ENCODE assay signal across 20 cellular contexts in genomic region chr16:29696881-29697331, GRCh38. TPM values are rescaled to one million over a fixed set of nuclear protein-coding genes. Genes with fewer than 3 reads are reported as not detected.
DNase-seq lines count a peak whose midpoint lies in the region; ATAC-seq, FAIRE-seq and TF ChIP-seq lines count a peak whose summit lies in the region.
"Had no signal": no experiment of that assay in that cellular context is flagged by ENCODE, and none has a peak within 500 bp of the region (broad histone marks: within the 10 kb centered on the region; RNA-seq: fewer than 3 reads in every experiment).

No MANE protein-coding gene starts in this region.

- H3K9me3 ChIP-seq in heart right ventricle (no peaks in the 10 kb centered on the region), lower lobe of right lung (no peaks in the 10 kb centered on the region), BE2C (no peaks in the 10 kb centered on the region)
- H3K9me3 ChIP-seq: HAP-1 had no signal

- H3K27me3 ChIP-seq in heart right ventricle (no peaks in the 10 kb centered on the region), lower lobe of right lung (ENCODE audit: low read depth) (no peaks in the 10 kb centered on the region), BE2C (no peaks in the 10 kb centered on the region)

- TF ChIP-seq CTCF in heart right ventricle (IDR thresholded peaks at IDR 0.05) (no peak), chondrocyte (IDR thresholded peaks at IDR 0.05) (no peak), lower lobe of right lung (IDR thresholded peaks at IDR 0.05) (no peak), progenitor cell of endocrine pancreas (IDR thresholded peaks at IDR 0.05; ENCODE audit: unreplicated experiment) (no peak), BE2C (IDR thresholded peaks at IDR 0.05; ENCODE audit: low read depth, low read length) (no peak)

- peaks cover 4% of the 10 kb centered on the region for H3K4me1 Mint-ChIP-seq in chondrocyte (ENCODE audit: low read depth)
- H3K4me1 Mint-ChIP-seq in progenitor cell of endocrine pancreas (ENCODE audit: low read depth), result peaks cover 6% of the 10 kb centered on the region

- intact Hi-C loops in cardiac septum (cut with DNase I), result loop anchor here (5.0 kb wide), 1 partner anchor 150 kb away; no protein-coding TSS in a partner anchor
- intact Hi-C loops in heart right ventricle (cut with DNase I), result loop anchor here in 7 of 10 donors (5.0 to 10.0 kb wide), 5 partner anchors 148 to 330 kb away; partner anchors contain the start of genes C16orf92 (in 5 of the 7) and DOC2A (in 1 of the 7)
- intact Hi-C loops in lower lobe of right lung (cut with DNase I), result no loop called here

- H3K27me3 Mint-ChIP-seq in chondrocyte (ENCODE audit: low read depth) (no peaks in the 10 kb centered on the region), progenitor cell of endocrine pancreas (no peaks in the 10 kb centered on the region)
- H3K27me3 Mint-ChIP-seq: CD4-positive, alpha-beta memory T cell had no signal

- no peak for ATAC-seq in heart right ventricle
- ATAC-seq in lower lobe of right lung, result no peak

- FAIRE-seq in HTR-8/SVneo (lab: Jason Lieb, UNC), result no peak
- FAIRE-seq: G401.6, GM12891 had no signal

- H3K9me3 Mint-ChIP-seq in chondrocyte (ENCODE audit: low read depth) (no peaks in the 10 kb centered on the region), progenitor cell of endocrine pancreas (ENCODE audit: low read depth) (peaks cover 7% of the 10 kb centered on the region)

- H3K27ac ChIP-seq in heart right ventricle (no peak overlapping the region), lower lobe of right lung (no peak overlapping the region)
- H3K27ac ChIP-seq: HL-60 had no signal

- DNase-seq in cardiac septum (ENCODE audit: low spot score), result peak; percentile 70
- DNase-seq in heart right ventricle, result no peak
- DNase-seq in chondrocyte (ENCODE audit: low spot score), result peak; percentile 83
- peak; percentile 24 for DNase-seq in lower lobe of right lung
- DNase-seq in progenitor cell of endocrine pancreas (ENCODE audit: low spot score, unreplicated experiment), result no peak
- no peak for DNase-seq in HTR-8/SVneo (ENCODE audit: insufficient read length, low spot score)
- DNase-seq in BE2C, result no peak
- DNase-seq in ureter (ENCODE audit: low spot score), result no peak
- DNase-seq: 8988T; AML-193; C1 segment of cervical spinal cord; CD4-positive, alpha-beta memory T cell; DMS79 treated with DMSO at 0.1 percent for 48 hours; EL; GOT3 had no signal

- H3K4me3 ChIP-seq in heart right ventricle (no peak overlapping the region), lower lobe of right lung (no peak overlapping the region), BE2C (ENCODE audit: low read depth, low read length) (no peak overlapping the region)
- H3K4me3 ChIP-seq: HAP-1 had no signal

- H3K4me3 Mint-ChIP-seq in chondrocyte (ENCODE audit: unreplicated experiment), result no peak overlapping the region
- no peak overlapping the region for H3K4me3 Mint-ChIP-seq in progenitor cell of endocrine pancreas (ENCODE audit: low read depth)
- H3K4me3 Mint-ChIP-seq: CD4-positive, alpha-beta memory T cell; IgD-negative memory B cell had no signal

- WGBS in heart right ventricle, 2 donors, result 93 to 94% methylated on average over 17 to 21 of the region's 21 CpGs

- H3K36me3 Mint-ChIP-seq in chondrocyte (ENCODE audit: low read depth), result peaks cover 1% of the 10 kb centered on the region
- H3K36me3 Mint-ChIP-seq in progenitor cell of endocrine pancreas (ENCODE audit: insufficient read depth), result peaks cover 24% of the 10 kb centered on the region
- H3K36me3 Mint-ChIP-seq: CD4-positive, alpha-beta memory T cell; IgD-negative memory B cell had no signal

- H3K27ac Mint-ChIP-seq in chondrocyte (ENCODE audit: unreplicated experiment) (no peak overlapping the region), progenitor cell of endocrine pancreas (peak overlapping the region; percentile 64)
- H3K27ac Mint-ChIP-seq: IgD-negative memory B cell had no signal

- H3K36me3 ChIP-seq in heart right ventricle (peaks cover 0 to 4% (median 0%) of the 10 kb centered on the region in 9 donors), lower lobe of right lung (no peaks in the 10 kb centered on the region), BE2C (peaks cover 12% of the 10 kb centered on the region)
- H3K36me3 ChIP-seq: HAP-1 had no signal

- H3K4me1 ChIP-seq in heart right ventricle (peaks cover 0 to 11% (median 0%) of the 10 kb centered on the region in 9 donors), lower lobe of right lung (no peaks in the 10 kb centered on the region), BE2C (no peaks in the 10 kb centered on the region; the same call in 1 of the 2 replicates)
- H3K4me1 ChIP-seq: HAP-1 had no signal

RNA-seq across cellular contexts. Expression of gene QPRT, which starts 17.9 kb away (rescaled TPM):
- total RNA-seq in cardiac septum (6.7 TPM), heart right ventricle (10 to 100 TPM; 16.0 to 34.1 (median 25.9) TPM), chondrocyte (19.5 to 21.8 TPM (median 20.7 TPM) in 3 replicates), lower lobe of right lung (11.0 TPM), progenitor cell of endocrine pancreas (106 and 115 TPM in 2 replicates), ureter (24.7 TPM)
- 10 to 100 TPM in 1 of 2 donors, 1 to 10 TPM in 1; 3.8 to 13.8 TPM for polyA plus RNA-seq in heart right ventricle
- polyA plus RNA-seq in BE2C (2012; ENCODE audit: insufficient read depth, insufficient read length, low read depth), result 245 TPM
- polyA plus RNA-seq: IgD-negative memory B cell had no signal

RNA-seq across cellular contexts. Expression of gene SPN, which starts 33.9 kb away (rescaled TPM):
- total RNA-seq in cardiac septum (3.1 TPM), heart right ventricle (10 to 100 TPM in 1 of 10 donors, 1 to 10 TPM in 7, under 1 TPM in 2; 0.35 to 12.6 (median 1.8) TPM), chondrocyte (not detected in 3 replicates), lower lobe of right lung (109 TPM), progenitor cell of endocrine pancreas (0.19 and 0.20 TPM in 2 replicates), ureter (4.2 TPM)
- polyA plus RNA-seq in heart right ventricle, result under 1 TPM; 0.29 to 0.58 TPM
- 2.0 TPM for polyA plus RNA-seq in BE2C (2012; ENCODE audit: insufficient read depth, insufficient read length, low read depth)

RNA-seq across cellular contexts. Expression of gene C16orf54, which starts 48.9 kb away (rescaled TPM):
- 0.94 TPM for total RNA-seq in cardiac septum
- 1 to 10 TPM in 3 of 10 donors, under 1 TPM in 7; 0.18 to 3.3 (median 0.65) TPM for total RNA-seq in heart right ventricle
- under 1 TPM; 0.26 to 0.29 TPM for polyA plus RNA-seq in heart right ventricle
- total RNA-seq in chondrocyte, result not detected in 3 replicates
- total RNA-seq in lower lobe of right lung, result 11.2 TPM
- total RNA-seq in progenitor cell of endocrine pancreas, result 0.17 and 0.38 TPM in 2 replicates
- polyA plus RNA-seq in BE2C (2012; ENCODE audit: insufficient read depth, insufficient read length, low read depth), result not detected
- 1.6 TPM for total RNA-seq in ureter

Comparison
In these comparisons a context has a peak if more than half of its experiments do, and no peak if none do; other contexts are left out.
1. DNase-seq: peak in cardiac septum (single experiment), chondrocyte (single experiment) and lower lobe of right lung (single experiment); none in heart right ventricle (0 of 2), progenitor cell of endocrine pancreas (single experiment), HTR-8/SVneo (single experiment), BE2C (single experiment) and ureter (single experiment).